14 cellular contexts compared by ENCODE assay signal in the genomic region with DNA sequence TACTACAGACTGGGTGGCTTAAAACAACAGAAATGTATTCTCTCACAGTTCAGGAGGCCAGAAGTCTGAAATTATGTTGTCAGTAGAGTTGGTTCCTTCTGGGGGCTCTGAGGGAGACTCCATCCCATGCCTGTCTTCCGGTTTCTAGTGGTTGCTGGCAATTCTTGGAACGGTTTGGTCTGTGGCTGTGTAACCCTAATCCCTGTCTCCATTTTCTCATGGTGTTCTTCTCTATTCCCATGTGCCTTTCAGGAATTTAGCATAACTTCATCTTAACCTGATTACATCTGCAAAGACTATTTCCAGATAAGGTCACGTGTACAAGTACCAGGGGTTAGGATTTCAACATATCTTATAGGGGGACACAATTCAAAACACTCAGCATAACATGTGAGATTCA.
"Had no signal": no experiment of that assay in that cellular context is flagged by ENCODE, and none has a peak within 500 bp of the region (broad histone marks: within the 10 kb centered on the region; RNA-seq: fewer than 3 reads in every experiment).

No MANE protein-coding gene starts in this region.

- H3K4me3 ChIP-seq: lower lobe of right lung, skin epidermis, tibial nerve had no signal

- H3K27ac Mint-ChIP-seq: activated CD4-positive, alpha-beta memory T cell treated with anti-CD3 and anti-CD28 coated beads, Interleukin-2, amount 10 ng/mL, durations not matched to agents 7 days and 5 days; activated CD4-positive, alpha-beta T cell treated with anti-CD3 and anti-CD28 coated beads for 36 hours; activated naive CD4-positive, alpha-beta T cell treated with anti-CD3 and anti-CD28 coated beads, Interleukin-2, amount 10 ng/mL, durations not matched to agents 7 days and 5 days; activated T-cell treated with anti-CD3 and anti-CD28 coated beads, Interleukin-2, amount 50 U/mL, for 24 hours had no signal

- H3K9me3 ChIP-seq: lower lobe of right lung had no signal

- H3K9me3 Mint-ChIP-seq: activated naive CD4-positive, alpha-beta T cell treated with anti-CD3 and anti-CD28 coated beads, Interleukin-2, amount 10 ng/mL, durations not matched to agents 7 days and 5 days had no signal

- H3K4me1 Mint-ChIP-seq: activated CD4-positive, alpha-beta memory T cell treated with anti-CD3 and anti-CD28 coated beads, Interleukin-2, amount 10 ng/mL, durations not matched to agents 7 days and 5 days; activated naive CD4-positive, alpha-beta T cell treated with anti-CD3 and anti-CD28 coated beads, Interleukin-2, amount 10 ng/mL, durations not matched to agents 7 days and 5 days had no signal

- H3K27ac ChIP-seq: lower lobe of right lung, parathyroid adenoma, skin epidermis, tibial nerve had no signal

- H3K4me1 ChIP-seq: lower lobe of right lung, parathyroid adenoma, tibial nerve had no signal

- H3K9ac ChIP-seq: parathyroid adenoma had no signal

- H3K79me2 ChIP-seq: parathyroid adenoma had no signal

- DNase-seq: activated CD4-positive, alpha-beta memory T cell treated with anti-CD3 and anti-CD28 coated beads, Interleukin-2, amount 10 ng/mL, durations not matched to agents 7 days and 5 days; activated CD4-positive, alpha-beta T cell treated with anti-CD3 and anti-CD28 coated beads for 36 hours; activated naive CD4-positive, alpha-beta T cell treated with anti-CD3 and anti-CD28 coated beads, Interleukin-2, amount 10 ng/mL, durations not matched to agents 7 days and 5 days; activated T-cell treated with anti-CD3 and anti-CD28 coated beads, Interleukin-2, amount 50 U/mL, for 24 hours; cortex of kidney; effector CD4-positive, alpha-beta T cell; lower lobe of right lung; midbrain; stimulated activated CD4-positive, alpha-beta T cell treated with anti-CD3 and anti-CD28 coated beads, Interleukin-4, amount 100 ng/mL, for 24 hours; stimulated activated naive CD4-positive, alpha-beta T cell; T-helper 2 cell had no signal

- H3K4me3 Mint-ChIP-seq: activated CD4-positive, alpha-beta memory T cell treated with anti-CD3 and anti-CD28 coated beads, Interleukin-2, amount 10 ng/mL, durations not matched to agents 7 days and 5 days; activated CD4-positive, alpha-beta T cell treated with anti-CD3 and anti-CD28 coated beads for 36 hours; activated naive CD4-positive, alpha-beta T cell treated with anti-CD3 and anti-CD28 coated beads, Interleukin-2, amount 10 ng/mL, durations not matched to agents 7 days and 5 days; activated T-cell treated with anti-CD3 and anti-CD28 coated beads, Interleukin-2, amount 50 U/mL, for 24 hours had no signal

- H2AFZ ChIP-seq: parathyroid adenoma had no signal

- H3K36me3 ChIP-seq: lower lobe of right lung, tibial nerve had no signal

- H3K36me3 Mint-ChIP-seq: activated naive CD4-positive, alpha-beta T cell treated with anti-CD3 and anti-CD28 coated beads, Interleukin-2, amount 10 ng/mL, durations not matched to agents 7 days and 5 days had no signal
